In genomic region chr3:32172420-32172819, GRCh38 we compare ENCODE assay signal across 35 cellular contexts.
A peak's percentile ranks its signal among the peaks of the same experiment; 100 is the strongest.
DNase-seq lines count a peak whose midpoint lies in the region; ATAC-seq, FAIRE-seq and TF ChIP-seq lines count a peak whose summit lies in the region.
"Had no signal": no experiment of that assay in that cellular context is flagged by ENCODE, and none has a peak within 500 bp of the region (broad histone marks: within the 10 kb centered on the region; RNA-seq: fewer than 3 reads in every experiment).

No MANE protein-coding gene starts in this region.

- in situ Hi-C loops in HepG2 (cut with HindIII; ENCODE audit: extremely low pct_ligation_motif_present, low pct_unique_long_range_greater_than_20kb), result no loop called here
- in situ Hi-C loops in K562 (cut with MboI), result no loop called here

- peaks cover 7% of the 10 kb centered on the region for H3K4me1 ChIP-seq in HepG2 (ENCODE audit: insufficient read depth, low read length)
- H3K4me1 ChIP-seq in right lobe of liver, result peaks cover 0 to 1% (median under 1%) of the 10 kb centered on the region in 4 donors
- H3K4me1 ChIP-seq in K562 (replicated peaks in 1 of 2; ENCODE audit: control insufficient read depth in 2 of 2, insufficient read depth in 2 of 2, low read length in 2 of 2), result no peaks in the 10 kb centered on the region; a peak in 1 of 5 replicates
- H3K4me1 ChIP-seq: BE2C, Caco-2 had no signal

- intact Hi-C loops in HepG2 (cut with micrococcal nuclease; ENCODE audit: unreplicated experiment), result loop anchor here (10.0 kb wide), 1 partner anchor 492 kb away; no protein-coding TSS in a partner anchor
- intact Hi-C loops in right lobe of liver (cut with DNase I), result no loop called here
- intact Hi-C loops in K562 (cut with micrococcal nuclease), result loop anchor here (10.0 kb wide), 2 partner anchors 292 to 492 kb away; no protein-coding TSS in a partner anchor

- no peak for FAIRE-seq in HepG2 (lab: Jason Lieb, UNC)
- FAIRE-seq in K562 (lab: Jason Lieb, UNC), result no peak
- FAIRE-seq: A204.1, A549, D721Med had no signal

- CTCF ChIA-PET in HepG2 (lab: Yijun Ruan, JAX; ENCODE audit: low intra/inter-chr PET ratio, low total read pairs) (no interaction called here), K562 (lab: Yijun Ruan, JAX; ENCODE audit: low intra/inter-chr PET ratio) (no interaction called here)

- WGBS in HepG2 (ENCODE audit: low lambda C conversion rate), result 94% methylated on average over 1 of the region's 1 CpG
- WGBS in right lobe of liver (ENCODE audit: insufficient coverage, low coverage, low lambda C conversion rate, missing lambda C conversion rate), result 89% methylated on average over 1 of the region's 1 CpG
- 33% methylated on average over 1 of the region's 1 CpG for WGBS in K562 (ENCODE audit: insufficient coverage, low coverage, missing lambda C conversion rate)

- TF ChIP-seq CTCF in HepG2 (CRISPR knock-in tag; IDR thresholded peaks at IDR 0.05) (no peak), right lobe of liver (IDR thresholded peaks at IDR 0.05) (no peak), K562 (IDR thresholded peaks at IDR 0.05 in 2 of 3, conservative IDR thresholded peaks at IDR 0.05 in 1 of 3; ENCODE audit: insufficient read depth in 2 of 3, low read depth in 1 of 3, low read length in 3 of 3) (no peak), endothelial cell (IDR thresholded peaks at IDR 0.05; ENCODE audit: unreplicated experiment) (no peak)

- ATAC-seq in HepG2 (no peak), right lobe of liver (no peak), K562 (no peak)
- ATAC-seq: A549; CD8-positive, alpha-beta T cell had no signal

- no peaks in the 10 kb centered on the region for H3K27me3 ChIP-seq in HepG2 (ENCODE audit: control insufficient read depth in 1 of 2, insufficient read depth in 2 of 2, low read length in 2 of 2)
- H3K27me3 ChIP-seq in right lobe of liver, result no peaks in the 10 kb centered on the region
- no peaks in the 10 kb centered on the region for H3K27me3 ChIP-seq in K562 (ENCODE audit: control insufficient read depth in 2 of 2, insufficient read depth in 2 of 2, low read length in 2 of 2)
- H3K27me3 ChIP-seq: BE2C; BLaER1; BLaER1 treated with 17β-estradiol and CSF1 and Interleukin-3, amounts not matched to agents 10 nM and 100 nM had no signal

- H3K36me3 ChIP-seq in HepG2 (replicated peaks in 1 of 2; ENCODE audit: control insufficient read depth in 1 of 2, insufficient read depth in 2 of 2, low read length in 2 of 2), result no peaks in the 10 kb centered on the region
- H3K36me3 ChIP-seq in right lobe of liver, result no peaks in the 10 kb centered on the region
- no peaks in the 10 kb centered on the region for H3K36me3 ChIP-seq in K562 (ENCODE audit: control insufficient read depth, insufficient read depth, low read length)
- H3K36me3 ChIP-seq: BE2C had no signal

- no peak overlapping the region for H3K27ac ChIP-seq in HepG2 (ENCODE audit: extremely low read length, insufficient read depth, low read length)
- no peak overlapping the region for H3K27ac ChIP-seq in right lobe of liver
- no peak overlapping the region for H3K27ac ChIP-seq in K562 (ENCODE audit: extremely low read depth, low read depth, low read length)
- H3K27ac ChIP-seq: 22Rv1; A549; BLaER1; BLaER1 treated with 17β-estradiol and CSF1 and Interleukin-3, amounts not matched to agents 10 nM and 100 nM; C4-2B had no signal

- H3K9me3 Mint-ChIP-seq in endothelial cell (ENCODE audit: unreplicated experiment), result no peaks in the 10 kb centered on the region

- peaks cover 4% of the 10 kb centered on the region for H3K36me3 Mint-ChIP-seq in endothelial cell (ENCODE audit: low read depth, unreplicated experiment)

- H3K27ac Mint-ChIP-seq in endothelial cell (ENCODE audit: unreplicated experiment), result no peak overlapping the region
- H3K27ac Mint-ChIP-seq: B cell; CD14-positive monocyte; CD4-positive, alpha-beta T cell; CD8-positive, alpha-beta memory T cell; CD8-positive, alpha-beta T cell had no signal

- no TSS peak for BruUV-seq in HepG2 (replicated peaks; lab: Mats Ljungman, UMichigan)
- no TSS peak for BruUV-seq in K562 (replicated peaks; lab: Mats Ljungman, UMichigan)

- peaks cover 2% of the 10 kb centered on the region for H3K27me3 Mint-ChIP-seq in endothelial cell (ENCODE audit: unreplicated experiment)
- H3K27me3 Mint-ChIP-seq: CD4-positive, alpha-beta memory T cell; CD4-positive, alpha-beta T cell had no signal

- no peak for DNase-seq in HepG2 (ENCODE audit: low spot score)
- DNase-seq in right lobe of liver, result no peak
- no peak for DNase-seq in K562 (ENCODE audit: extremely low read depth in 1 of 4, low spot score in 3 of 4)
- DNase-seq in endothelial cell (ENCODE audit: low spot score), result no peak
- no peak for DNase-seq in mesenteric fat pad (ENCODE audit: low spot score)
- DNase-seq in stimulated activated CD4-positive, alpha-beta T cell treated with anti-CD3 and anti-CD28 coated beads, Interleukin-2, amount 100 ng/mL, for 24 hours, result no peak
- DNase-seq: 8988T; ACHN; AML-193; BE2C; C1 segment of cervical spinal cord; Caco-2; Calu3; CD4-positive, alpha-beta memory T cell; CD4-positive, alpha-beta T cell; CD4-positive, CD25-positive, alpha-beta regulatory T cell; CD8-positive, alpha-beta memory T cell; CD8-positive, alpha-beta T cell; COR-L47; DMS 273 treated with DMSO at 0.1 percent for 48 hours; DMS153; DMS53; DMS79; DMS79 treated with DMSO at 0.1 percent for 48 hours; DND-41; EL had no signal

- no peaks in the 10 kb centered on the region for H3K79me2 ChIP-seq in HepG2 (ENCODE audit: insufficient read depth, low read length)
- no peaks in the 10 kb centered on the region for H3K79me2 ChIP-seq in K562 (ENCODE audit: control insufficient read depth, insufficient read depth, low read length)

- H4K20me1 ChIP-seq in HepG2 (ENCODE audit: insufficient read depth, low read length) (no peaks in the 10 kb centered on the region), K562 (replicated peaks; ENCODE audit: control insufficient read depth, insufficient read depth, low read length) (no peaks in the 10 kb centered on the region)
- H4K20me1 ChIP-seq: BLaER1; BLaER1 treated with 17β-estradiol and CSF1 and Interleukin-3, amounts not matched to agents 10 nM and 100 nM had no signal

- no peaks in the 10 kb centered on the region for H3K9me3 ChIP-seq in HepG2 (ENCODE audit: low read length)
- no peaks in the 10 kb centered on the region for H3K9me3 ChIP-seq in right lobe of liver
- H3K9me3 ChIP-seq in K562 (replicated peaks; ENCODE audit: control insufficient read depth, insufficient read depth, low read depth, low read length), result no peaks in the 10 kb centered on the region; the same call in 1 of the 2 replicates
- H3K9me3 ChIP-seq: BE2C, Caco-2 had no signal

- POLR2A ChIA-PET in HepG2 (lab: Yijun Ruan, JAX), result no interaction called here
- POLR2A ChIA-PET in K562 (lab: Yijun Ruan, JAX), result no interaction called here

- no peak overlapping the region for H3K4me2 ChIP-seq in HepG2 (ENCODE audit: low read depth, low read length)
- no peak overlapping the region for H3K4me2 ChIP-seq in K562 (ENCODE audit: insufficient read depth, low read length)
- H3K4me2 ChIP-seq: A549; BLaER1; BLaER1 treated with 17β-estradiol and CSF1 and Interleukin-3, amounts not matched to agents 10 nM and 100 nM had no signal

- no peak overlapping the region for H2AFZ ChIP-seq in HepG2 (ENCODE audit: low read length)
- no peak overlapping the region for H2AFZ ChIP-seq in K562 (ENCODE audit: low read depth, low read length)

- H3K4me3 Mint-ChIP-seq in endothelial cell (ENCODE audit: unreplicated experiment), result peak overlapping the region; percentile 37
- H3K4me3 Mint-ChIP-seq: B cell; CD14-positive monocyte; CD4-positive, alpha-beta memory T cell; CD4-positive, alpha-beta T cell; CD4-positive, CD25-positive, alpha-beta regulatory T cell; CD8-positive, alpha-beta memory T cell; CD8-positive, alpha-beta T cell had no signal

- H3K4me3 ChIP-seq in HepG2 (replicated peaks in 1 of 3; ENCODE audit: insufficient read depth in 1 of 3, low read depth in 2 of 3, low read length in 3 of 3) (no peak overlapping the region), right lobe of liver (no peak overlapping the region), K562 (no peak overlapping the region)
- H3K4me3 ChIP-seq: A549; BLaER1; BLaER1 treated with 17β-estradiol and CSF1 and Interleukin-3, amounts not matched to agents 10 nM and 100 nM had no signal

- H3K9ac ChIP-seq in HepG2 (ENCODE audit: insufficient read depth, low read depth, low read length) (no peak overlapping the region), K562 (ENCODE audit: insufficient read depth in 1 of 2, low read depth in 2 of 2, low read length in 2 of 2) (no peak overlapping the region)
- H3K9ac ChIP-seq: BLaER1; BLaER1 treated with 17β-estradiol and CSF1 and Interleukin-3, amounts not matched to agents 10 nM and 100 nM had no signal

- peaks cover 9% of the 10 kb centered on the region for H3K4me1 Mint-ChIP-seq in endothelial cell (ENCODE audit: unreplicated experiment)

- H3K9me1 ChIP-seq in K562 (ENCODE audit: control insufficient read depth, insufficient read depth, low read length), result no peaks in the 10 kb centered on the region

- TF ChIP-seq EP300 in HepG2 (IDR thresholded peaks at IDR 0.05; ENCODE audit: low read depth in 2 of 2, low read length in 2 of 2) (no peak), HepG2 (CRISPR knock-in tag; IDR thresholded peaks at IDR 0.05; ENCODE audit: borderline replicate concordance) (no peak), K562 (IDR thresholded peaks at IDR 0.05; ENCODE audit: low read length) (no peak)

- TF ChIP-seq POLR2A in HepG2 (IDR thresholded peaks at IDR 0.05; ENCODE audit: insufficient read depth in 1 of 2, low read depth in 2 of 2, low read length in 2 of 2) (no peak), right lobe of liver (IDR thresholded peaks at IDR 0.05) (no peak), K562 (conservative IDR thresholded peaks at IDR 0.05) (no peak)

- no peak for TF ChIP-seq RAD21 in HepG2 (CRISPR knock-in tag; IDR thresholded peaks at IDR 0.05)
- TF ChIP-seq RAD21 in K562 (CRISPR knock-in tag; conservative IDR thresholded peaks at IDR 0.05 in 1 of 2, IDR thresholded peaks at IDR 0.05 in 1 of 2), result no peak

TF ChIP-seq in K562, 482 proteins besides CTCF, POLR2A, EP300 and RAD21:
- no peak for TF ChIP-seq HNRNPLL (IDR thresholded peaks at IDR 0.05; ENCODE audit: low read depth, low read length, poor library complexity, severe bottlenecking)
- TF ChIP-seq C11orf30 (IDR thresholded peaks at IDR 0.05; ENCODE audit: low read depth), result no peak
- no peak for TF ChIP-seq ZNF431 (CRISPR knock-in tag; IDR thresholded peaks at IDR 0.05)
- TF ChIP-seq ZNF12 (CRISPR knock-in tag; IDR thresholded peaks at IDR 0.05), result peak; percentile 58; the same call in 1 of the 2 replicates
- TF ChIP-seq HDAC8 (tag; IDR thresholded peaks at IDR 0.05), result no peak

Comparison
In these comparisons a context has a peak if more than half of its experiments do, and no peak if none do; other contexts are left out.
1. intact Hi-C loops: an anchor here in HepG2 (10.0 kb wide) and K562 (10.0 kb wide); none called in right lobe of liver.
2. Of the 241 proteins assayed by ChIP-seq in both HepG2 and K562: peak only in HepG2: none; only in K562: none; in both: ZNF12; in neither: 240.